ENCODE assay signal across 1 cellular context in the genomic region with DNA sequence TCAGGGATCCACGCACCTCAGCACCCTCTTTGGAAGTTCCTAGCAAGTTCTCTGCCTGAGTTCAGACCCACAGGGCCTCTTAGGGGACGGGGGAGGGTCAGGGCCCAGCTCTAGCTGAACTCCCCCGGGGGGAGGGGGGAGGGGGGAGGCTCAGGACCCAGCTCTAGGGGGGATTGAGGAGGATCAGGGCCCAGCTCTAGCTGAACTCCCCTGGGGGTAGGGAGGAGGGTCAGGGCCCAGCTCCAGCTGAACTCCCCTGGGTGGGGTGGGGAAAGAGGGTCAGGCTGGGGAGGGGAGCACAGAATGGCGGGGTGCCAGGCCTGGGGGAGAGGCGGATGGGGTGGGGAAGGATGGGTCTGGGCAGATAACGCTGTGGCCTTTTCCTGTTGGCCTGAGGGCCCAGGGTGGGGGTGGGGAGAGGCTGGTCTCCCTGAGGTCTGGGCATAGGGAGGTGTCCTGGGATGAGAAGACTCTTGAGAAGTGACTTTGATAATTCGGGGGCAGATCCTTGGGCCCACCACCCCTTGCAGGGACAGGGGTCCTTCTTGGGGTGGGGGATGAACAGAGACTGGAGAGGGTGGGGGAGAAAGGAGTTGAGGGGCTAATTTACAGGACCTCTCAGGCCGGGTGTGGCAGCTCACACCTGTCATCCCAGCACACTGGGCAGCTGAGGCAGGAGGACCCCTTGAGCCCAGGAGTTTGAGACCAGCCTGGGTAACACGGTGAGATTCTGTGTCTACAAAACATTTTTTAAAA.
TF ChIP-seq lines count a peak whose summit lies in the region.

No MANE protein-coding gene starts in this region.

TF ChIP-seq in K562, 482 proteins besides CTCF, POLR2A, EP300 and RAD21 (continued from another document and continues in another):
- TF ChIP-seq, protein P1, sequence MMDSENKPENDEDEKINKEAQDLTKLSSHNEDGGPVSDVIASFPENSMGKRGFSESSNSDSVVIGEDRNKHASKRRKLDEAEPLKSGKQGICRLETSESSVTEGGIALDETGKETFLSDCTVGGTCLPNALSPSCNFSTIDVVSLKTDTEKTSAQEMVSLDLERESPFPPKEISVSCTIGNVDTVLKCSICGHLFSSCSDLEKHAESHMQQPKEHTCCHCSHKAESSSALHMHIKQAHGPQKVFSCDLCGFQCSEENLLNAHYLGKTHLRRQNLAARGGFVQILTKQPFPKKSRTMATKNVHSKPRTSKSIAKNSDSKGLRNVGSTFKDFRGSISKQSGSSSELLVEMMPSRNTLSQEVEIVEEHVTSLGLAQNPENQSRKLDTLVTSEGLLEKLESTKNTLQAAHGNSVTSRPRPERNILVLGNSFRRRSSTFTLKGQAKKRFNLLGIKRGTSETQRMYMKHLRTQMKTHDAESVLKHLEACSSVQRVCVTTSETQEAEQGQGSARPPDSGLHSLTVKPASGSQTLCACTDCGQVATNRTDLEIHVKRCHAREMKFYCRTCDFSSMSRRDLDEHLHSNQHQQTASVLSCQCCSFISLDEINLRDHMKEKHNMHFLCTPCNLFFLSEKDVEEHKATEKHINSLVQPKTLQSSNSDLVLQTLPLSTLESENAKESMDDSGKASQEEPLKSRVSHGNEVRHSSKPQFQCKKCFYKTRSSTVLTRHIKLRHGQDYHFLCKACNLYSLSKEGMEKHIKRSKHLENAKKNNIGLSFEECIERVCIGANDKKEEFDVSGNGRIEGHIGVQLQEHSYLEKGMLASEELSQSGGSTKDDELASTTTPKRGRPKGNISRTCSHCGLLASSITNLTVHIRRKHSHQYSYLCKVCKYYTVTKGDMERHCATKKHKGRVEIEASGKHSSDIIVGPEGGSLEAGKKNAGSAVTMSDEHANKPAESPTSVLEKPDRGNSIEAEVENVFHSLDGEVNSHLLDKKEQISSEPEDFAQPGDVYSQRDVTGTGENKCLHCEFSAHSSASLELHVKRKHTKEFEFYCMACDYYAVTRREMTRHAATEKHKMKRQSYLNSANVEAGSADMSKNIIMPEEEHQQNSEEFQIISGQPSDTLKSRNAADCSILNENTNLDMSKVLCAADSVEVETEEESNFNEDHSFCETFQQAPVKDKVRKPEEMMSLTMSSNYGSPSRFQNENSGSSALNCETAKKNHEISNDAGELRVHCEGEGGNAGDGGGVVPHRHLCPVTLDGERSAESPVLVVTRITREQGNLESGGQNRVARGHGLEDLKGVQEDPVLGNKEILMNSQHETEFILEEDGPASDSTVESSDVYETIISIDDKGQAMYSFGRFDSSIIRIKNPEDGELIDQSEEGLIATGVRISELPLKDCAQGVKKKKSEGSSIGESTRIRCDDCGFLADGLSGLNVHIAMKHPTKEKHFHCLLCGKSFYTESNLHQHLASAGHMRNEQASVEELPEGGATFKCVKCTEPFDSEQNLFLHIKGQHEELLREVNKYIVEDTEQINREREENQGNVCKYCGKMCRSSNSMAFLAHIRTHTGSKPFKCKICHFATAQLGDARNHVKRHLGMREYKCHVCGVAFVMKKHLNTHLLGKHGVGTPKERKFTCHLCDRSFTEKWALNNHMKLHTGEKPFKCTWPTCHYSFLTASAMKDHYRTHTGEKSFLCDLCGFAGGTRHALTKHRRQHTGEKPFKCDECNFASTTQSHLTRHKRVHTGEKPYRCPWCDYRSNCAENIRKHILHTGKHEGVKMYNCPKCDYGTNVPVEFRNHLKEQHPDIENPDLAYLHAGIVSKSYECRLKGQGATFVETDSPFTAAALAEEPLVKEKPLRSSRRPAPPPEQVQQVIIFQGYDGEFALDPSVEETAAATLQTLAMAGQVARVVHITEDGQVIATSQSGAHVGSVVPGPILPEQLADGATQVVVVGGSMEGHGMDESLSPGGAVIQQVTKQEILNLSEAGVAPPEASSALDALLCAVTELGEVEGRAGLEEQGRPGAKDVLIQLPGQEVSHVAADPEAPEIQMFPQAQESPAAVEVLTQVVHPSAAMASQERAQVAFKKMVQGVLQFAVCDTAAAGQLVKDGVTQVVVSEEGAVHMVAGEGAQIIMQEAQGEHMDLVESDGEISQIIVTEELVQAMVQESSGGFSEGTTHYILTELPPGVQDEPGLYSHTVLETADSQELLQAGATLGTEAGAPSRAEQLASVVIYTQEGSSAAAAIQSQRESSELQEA (IDR thresholded peaks at IDR 0.05; ENCODE audit: low read depth), result no peak
- no peak for TF ChIP-seq IRF1 (CRISPR knock-in tag; IDR thresholded peaks at IDR 0.05; ENCODE audit: borderline replicate concordance)
- TF ChIP-seq, protein P2, sequence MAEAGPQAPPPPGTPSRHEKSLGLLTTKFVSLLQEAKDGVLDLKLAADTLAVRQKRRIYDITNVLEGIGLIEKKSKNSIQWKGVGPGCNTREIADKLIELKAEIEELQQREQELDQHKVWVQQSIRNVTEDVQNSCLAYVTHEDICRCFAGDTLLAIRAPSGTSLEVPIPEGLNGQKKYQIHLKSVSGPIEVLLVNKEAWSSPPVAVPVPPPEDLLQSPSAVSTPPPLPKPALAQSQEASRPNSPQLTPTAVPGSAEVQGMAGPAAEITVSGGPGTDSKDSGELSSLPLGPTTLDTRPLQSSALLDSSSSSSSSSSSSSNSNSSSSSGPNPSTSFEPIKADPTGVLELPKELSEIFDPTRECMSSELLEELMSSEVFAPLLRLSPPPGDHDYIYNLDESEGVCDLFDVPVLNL (CRISPR knock-in tag; IDR thresholded peaks at IDR 0.05; ENCODE audit: low read depth), result no peak
- no peak for TF ChIP-seq IRF2 (CRISPR knock-in tag; IDR thresholded peaks at IDR 0.05)
- peak in 1 of 2 experiments; percentile 88; a peak in 2 of 4 replicates for TF ChIP-seq KDM1A (IDR thresholded peaks at IDR 0.05)
- TF ChIP-seq ZEB2 (IDR thresholded peaks at IDR 0.05), result no peak
- no peak for TF ChIP-seq ELF4 (CRISPR knock-in tag; IDR thresholded peaks at IDR 0.05)
- TF ChIP-seq NBN (IDR thresholded peaks at IDR 0.05; ENCODE audit: low read depth), result no peak
- TF ChIP-seq JUN (IDR thresholded peaks at IDR 0.05; ENCODE audit: borderline replicate concordance, low read depth, low read length), result no peak
- TF ChIP-seq JUN (CRISPR knock-in tag; IDR thresholded peaks at IDR 0.05; ENCODE audit: borderline replicate concordance), result no peak
- TF ChIP-seq, protein P3, sequence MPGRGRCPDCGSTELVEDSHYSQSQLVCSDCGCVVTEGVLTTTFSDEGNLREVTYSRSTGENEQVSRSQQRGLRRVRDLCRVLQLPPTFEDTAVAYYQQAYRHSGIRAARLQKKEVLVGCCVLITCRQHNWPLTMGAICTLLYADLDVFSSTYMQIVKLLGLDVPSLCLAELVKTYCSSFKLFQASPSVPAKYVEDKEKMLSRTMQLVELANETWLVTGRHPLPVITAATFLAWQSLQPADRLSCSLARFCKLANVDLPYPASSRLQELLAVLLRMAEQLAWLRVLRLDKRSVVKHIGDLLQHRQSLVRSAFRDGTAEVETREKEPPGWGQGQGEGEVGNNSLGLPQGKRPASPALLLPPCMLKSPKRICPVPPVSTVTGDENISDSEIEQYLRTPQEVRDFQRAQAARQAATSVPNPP (IDR thresholded peaks at IDR 0.05; ENCODE audit: borderline replicate concordance, insufficient read depth, insufficient read length), result no peak
- no peak for TF ChIP-seq MCM7 (IDR thresholded peaks at IDR 0.05)
- TF ChIP-seq GTF2A2 (tag; IDR thresholded peaks at IDR 0.05), result no peak
- no peak for TF ChIP-seq NR3C1 (CRISPR knock-in tag; IDR thresholded peaks at IDR 0.05)
- peak; percentile 69 for TF ChIP-seq CBFA2T2 (conservative IDR thresholded peaks at IDR 0.05)
- TF ChIP-seq ZNF589 (CRISPR knock-in tag; IDR thresholded peaks at IDR 0.05; ENCODE audit: low read depth), result peak; percentile 64; the same call in 1 of the 2 replicates
- TF ChIP-seq ZNF511 (CRISPR knock-in tag; IDR thresholded peaks at IDR 0.05), result no peak
- TF ChIP-seq MXD1 (CRISPR knock-in tag; IDR thresholded peaks at IDR 0.05; ENCODE audit: borderline replicate concordance, poor library complexity, severe bottlenecking), result no peak
- TF ChIP-seq ZNF174 (CRISPR knock-in tag; IDR thresholded peaks at IDR 0.05), result no peak
- TF ChIP-seq OTX1 (CRISPR knock-in tag; IDR thresholded peaks at IDR 0.05), result no peak
- TF ChIP-seq GTF2F1 (IDR thresholded peaks at IDR 0.05; ENCODE audit: low read depth, low read length), result no peak
- TF ChIP-seq MTF1 (CRISPR knock-in tag; IDR thresholded peaks at IDR 0.05; ENCODE audit: borderline replicate concordance), result no peak
- no peak for TF ChIP-seq GTF2B (IDR thresholded peaks at IDR 0.05; ENCODE audit: extremely low read depth, insufficient read length)
- TF ChIP-seq MCM3 (IDR thresholded peaks at IDR 0.05), result no peak
- no peak for TF ChIP-seq TCFL5 (CRISPR knock-in tag; conservative IDR thresholded peaks at IDR 0.05)
- TF ChIP-seq ZNF3 (CRISPR knock-in tag; IDR thresholded peaks at IDR 0.05), result no peak
- TF ChIP-seq PHF20 (IDR thresholded peaks at IDR 0.05; ENCODE audit: partially characterized antibody), result peak; percentile 29
- TF ChIP-seq ZNF232 (CRISPR knock-in tag; IDR thresholded peaks at IDR 0.05), result no peak
- no peak for TF ChIP-seq CBFB (CRISPR knock-in tag; IDR thresholded peaks at IDR 0.05)
- TF ChIP-seq BDP1 (IDR thresholded peaks at IDR 0.05; ENCODE audit: insufficient read depth, insufficient read length), result no peak
- no peak for TF ChIP-seq E2F3 (CRISPR knock-in tag; IDR thresholded peaks at IDR 0.05)
- peak; percentile 88 for TF ChIP-seq ZNF263 (CRISPR knock-in tag; IDR thresholded peaks at IDR 0.05; ENCODE audit: borderline replicate concordance)
- TF ChIP-seq NFXL1 (CRISPR knock-in tag; IDR thresholded peaks at IDR 0.05), result no peak
- TF ChIP-seq NELFE (IDR thresholded peaks at IDR 0.05; ENCODE audit: insufficient read depth, insufficient read length), result no peak
- TF ChIP-seq ZNF57 (CRISPR knock-in tag; IDR thresholded peaks at IDR 0.05), result no peak
- no peak for TF ChIP-seq SLC30A9 (CRISPR knock-in tag; IDR thresholded peaks at IDR 0.05)
- TF ChIP-seq ZNF699 (CRISPR knock-in tag; IDR thresholded peaks at IDR 0.05; ENCODE audit: insufficient replicate concordance), result no peak
- no peak for TF ChIP-seq L3MBTL2 (IDR thresholded peaks at IDR 0.05)
- TF ChIP-seq SRF (CRISPR knock-in tag; IDR thresholded peaks at IDR 0.05), result no peak
- no peak for TF ChIP-seq HDAC8 (tag; IDR thresholded peaks at IDR 0.05)
- no peak for TF ChIP-seq THAP12 (CRISPR knock-in tag; IDR thresholded peaks at IDR 0.05)
- TF ChIP-seq CHD2 (IDR thresholded peaks at IDR 0.05; ENCODE audit: low read depth, low read length), result peak; percentile 63
- TF ChIP-seq, protein P4, sequence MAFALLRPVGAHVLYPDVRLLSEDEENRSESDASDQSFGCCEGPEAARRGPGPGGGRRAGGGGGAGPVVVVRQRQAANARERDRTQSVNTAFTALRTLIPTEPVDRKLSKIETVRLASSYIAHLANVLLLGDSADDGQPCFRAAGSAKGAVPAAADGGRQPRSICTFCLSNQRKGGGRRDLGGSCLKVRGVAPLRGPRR (CRISPR knock-in tag; IDR thresholded peaks at IDR 0.05), result no peak
- TF ChIP-seq, protein P5, sequence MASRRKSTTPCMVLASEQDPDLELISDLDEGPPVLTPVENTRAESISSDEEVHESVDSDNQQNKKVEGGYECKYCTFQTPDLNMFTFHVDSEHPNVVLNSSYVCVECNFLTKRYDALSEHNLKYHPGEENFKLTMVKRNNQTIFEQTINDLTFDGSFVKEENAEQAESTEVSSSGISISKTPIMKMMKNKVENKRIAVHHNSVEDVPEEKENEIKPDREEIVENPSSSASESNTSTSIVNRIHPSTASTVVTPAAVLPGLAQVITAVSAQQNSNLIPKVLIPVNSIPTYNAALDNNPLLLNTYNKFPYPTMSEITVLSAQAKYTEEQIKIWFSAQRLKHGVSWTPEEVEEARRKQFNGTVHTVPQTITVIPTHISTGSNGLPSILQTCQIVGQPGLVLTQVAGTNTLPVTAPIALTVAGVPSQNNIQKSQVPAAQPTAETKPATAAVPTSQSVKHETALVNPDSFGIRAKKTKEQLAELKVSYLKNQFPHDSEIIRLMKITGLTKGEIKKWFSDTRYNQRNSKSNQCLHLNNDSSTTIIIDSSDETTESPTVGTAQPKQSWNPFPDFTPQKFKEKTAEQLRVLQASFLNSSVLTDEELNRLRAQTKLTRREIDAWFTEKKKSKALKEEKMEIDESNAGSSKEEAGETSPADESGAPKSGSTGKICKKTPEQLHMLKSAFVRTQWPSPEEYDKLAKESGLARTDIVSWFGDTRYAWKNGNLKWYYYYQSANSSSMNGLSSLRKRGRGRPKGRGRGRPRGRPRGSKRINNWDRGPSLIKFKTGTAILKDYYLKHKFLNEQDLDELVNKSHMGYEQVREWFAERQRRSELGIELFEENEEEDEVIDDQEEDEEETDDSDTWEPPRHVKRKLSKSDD (conservative IDR thresholded peaks at IDR 0.05; ENCODE audit: low read length), result no peak
- no peak for TF ChIP-seq ZZZ3 (IDR thresholded peaks at IDR 0.05)
